ENCODE assay signal across 20 cellular contexts in genomic region chr2:168312036-168312822, GRCh38.
DNase-seq lines count a peak whose midpoint lies in the region; ATAC-seq, FAIRE-seq and TF ChIP-seq lines count a peak whose summit lies in the region.
"Had no signal": no experiment of that assay in that cellular context is flagged by ENCODE, and none has a peak within 500 bp of the region (broad histone marks: within the 10 kb centered on the region; RNA-seq: fewer than 3 reads in every experiment).

No MANE protein-coding gene starts in this region.

- H3K27me3 Mint-ChIP-seq in nephron (ENCODE audit: low read depth), result no peaks in the 10 kb centered on the region
- H3K27me3 Mint-ChIP-seq: activated CD4-positive, alpha-beta T cell treated with anti-CD3 and anti-CD28 coated beads for 36 hours; stimulated activated naive CD8-positive, alpha-beta T cell treated with anti-CD3 and anti-CD28 coated beads, Interleukin-15, amount 100 ng/mL, for 72 hours had no signal

- H3K36me3 Mint-ChIP-seq in nephron (ENCODE audit: low read depth), result no peaks in the 10 kb centered on the region

- H3K27me3 ChIP-seq in KMS-11 (ENCODE audit: insufficient read depth, low read depth), result no peaks in the 10 kb centered on the region

- FAIRE-seq in endometrium (lab: Jason Lieb, UNC), result peak; percentile 99
- FAIRE-seq: keratinocyte had no signal

- no peak overlapping the region for H3K27ac ChIP-seq in KMS-11

- peak overlapping the region; percentile 7; the same call in 1 of the 2 replicates for H3K4me2 ChIP-seq in KMS-11

- H3K36me3 ChIP-seq in KMS-11 (ENCODE audit: insufficient read depth), result no peaks in the 10 kb centered on the region

- H4K20me1 ChIP-seq in KMS-11 (ENCODE audit: insufficient read depth), result no peaks in the 10 kb centered on the region

- H3K9me3 Mint-ChIP-seq in nephron, result peaks cover 21% of the 10 kb centered on the region

- no peak overlapping the region for H3K4me3 Mint-ChIP-seq in nephron
- H3K4me3 Mint-ChIP-seq: activated CD4-positive, alpha-beta T cell treated with anti-CD3 and anti-CD28 coated beads for 36 hours; activated T-cell treated with anti-CD3 and anti-CD28 coated beads, Interleukin-2, amount 50 U/mL, for 4 hours; stimulated activated naive CD8-positive, alpha-beta T cell treated with anti-CD3 and anti-CD28 coated beads, Interleukin-15, amount 100 ng/mL, for 72 hours had no signal

- peak; percentile 24 for DNase-seq in EH (ENCODE audit: low read depth)
- no peak for DNase-seq in SW480 (ENCODE audit: low spot score)
- no peak for DNase-seq in germinal center (ENCODE audit: low spot score)
- no peak for DNase-seq in head of caudate nucleus
- DNase-seq: activated CD4-positive, alpha-beta T cell treated with anti-CD3 and anti-CD28 coated beads for 36 hours; activated naive CD4-positive, alpha-beta T cell; activated T-cell treated with anti-CD3 and anti-CD28 coated beads, Interleukin-2, amount 50 U/mL, for 4 hours; caudate nucleus; foreskin melanocyte; NK-92 treated with Interleukin-12 subunit alpha and Interleukin-12 subunit beta, amount 100 ng/mL, for 24 hours; occipital lobe; SIG-M5; stimulated activated naive CD8-positive, alpha-beta T cell treated with anti-CD3 and anti-CD28 coated beads, Interleukin-15, amount 100 ng/mL, for 72 hours; T-helper 1 cell; trophoblast cell had no signal

- H3K4me1 ChIP-seq in KMS-11 (ENCODE audit: low read depth, poor library complexity, severe bottlenecking), result peaks cover 21% of the 10 kb centered on the region

- H3K79me2 ChIP-seq in KMS-11 (ENCODE audit: insufficient read depth, low read depth), result no peaks in the 10 kb centered on the region

- peaks cover 21% of the 10 kb centered on the region for H3K4me1 Mint-ChIP-seq in nephron
- H3K4me1 Mint-ChIP-seq: activated CD4-positive, alpha-beta T cell treated with anti-CD3 and anti-CD28 coated beads for 36 hours; stimulated activated naive CD8-positive, alpha-beta T cell treated with anti-CD3 and anti-CD28 coated beads, Interleukin-15, amount 100 ng/mL, for 72 hours had no signal

- H3K9ac ChIP-seq in KMS-11, result no peak overlapping the region

- no peak for TF ChIP-seq CTCF in KMS-11 (conservative IDR thresholded peaks at IDR 0.05; ENCODE audit: low read depth, low read length)
- no peak for TF ChIP-seq CTCF in nephron (IDR thresholded peaks at IDR 0.05; ENCODE audit: unreplicated experiment in 3 of 3)

- H3K4me3 ChIP-seq in KMS-11 (IDR thresholded peaks at IDR 0.05; ENCODE audit: insufficient read depth, low read depth, low read length), result no peak overlapping the region

- intact Hi-C loops in head of caudate nucleus (cut with DNase I), result no loop called here

- 0 out of 2 replicates have a peak overlapping the region, but pooled peaks have one; percentile 0 for H2AFZ ChIP-seq in KMS-11 (ENCODE audit: low read depth)

- ATAC-seq in HG02763 (IDR thresholded peaks at IDR 0.05; ENCODE audit: unreplicated experiment), result no peak
- ATAC-seq: activated CD4-positive, alpha-beta T cell treated with anti-CD3 and anti-CD28 coated beads for 36 hours; activated T-cell treated with anti-CD3 and anti-CD28 coated beads, Interleukin-2, amount 50 U/mL, for 4 hours; stimulated activated naive CD8-positive, alpha-beta T cell treated with anti-CD3 and anti-CD28 coated beads, Interleukin-15, amount 100 ng/mL, for 72 hours had no signal

- H3K27ac Mint-ChIP-seq in nephron, result peak overlapping the region; percentile 42 to 67 (median 62)
- H3K27ac Mint-ChIP-seq: activated CD4-positive, alpha-beta T cell treated with anti-CD3 and anti-CD28 coated beads for 36 hours; stimulated activated naive CD8-positive, alpha-beta T cell treated with anti-CD3 and anti-CD28 coated beads, Interleukin-15, amount 100 ng/mL, for 72 hours had no signal
